ENCODE assay signal across 13 cellular contexts in the genomic region with DNA sequence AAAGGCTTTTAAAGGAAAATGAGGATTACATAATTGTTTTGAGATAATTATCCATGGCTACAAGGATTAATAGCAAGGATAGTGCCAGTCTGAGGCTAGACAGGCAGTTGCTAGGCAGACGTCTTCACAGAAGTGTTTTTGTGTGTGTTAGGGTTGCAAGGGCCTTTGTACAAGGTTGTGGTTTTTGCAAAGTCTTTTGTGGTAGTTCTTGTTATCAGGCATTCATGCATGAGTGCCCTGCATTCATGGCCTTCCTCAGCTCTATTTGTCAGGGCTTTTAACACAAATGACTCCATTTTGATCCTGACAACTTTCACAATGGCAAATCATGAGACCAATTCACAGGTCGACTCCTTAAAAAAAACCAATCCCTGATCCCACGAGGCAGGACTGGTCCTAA.
A peak's percentile ranks its signal among the peaks of the same experiment; 100 is the strongest.
DNase-seq lines count a peak whose midpoint lies in the region; ATAC-seq and TF ChIP-seq lines count a peak whose summit lies in the region.
"Had no signal": no experiment of that assay in that cellular context is flagged by ENCODE, and none has a peak within 500 bp of the region (broad histone marks: within the 10 kb centered on the region; RNA-seq: fewer than 3 reads in every experiment).

No MANE protein-coding gene starts in this region.

- no peaks in the 10 kb centered on the region for H3K9me3 ChIP-seq in OCI-LY7 (ENCODE audit: low read length)
- H3K9me3 ChIP-seq in WERI-Rb-1 (ENCODE audit: severe bottlenecking), result no peaks in the 10 kb centered on the region
- H3K9me3 ChIP-seq in spleen, result no peaks in the 10 kb centered on the region

- H3K4me3 ChIP-seq in OCI-LY7 (ENCODE audit: low read depth, low read length, poor library complexity, severe bottlenecking) (no peak overlapping the region), WERI-Rb-1 (ENCODE audit: low read depth, low read length) (no peak overlapping the region), spleen (no peak overlapping the region)
- H3K4me3 ChIP-seq: skin epidermis had no signal

- H3K27me3 ChIP-seq in WERI-Rb-1 (ENCODE audit: insufficient read depth, low read depth, severe bottlenecking) (no peaks in the 10 kb centered on the region), spleen (replicated peaks in 1 of 7) (peaks cover 0 to 28% (median 4%) of the 10 kb centered on the region in 7 donors)

- 70 to 86% (median 71%) methylated on average over 3 of the region's 3 CpGs for WGBS in spleen, 5 donors

- H2AFZ ChIP-seq in OCI-LY7 (ENCODE audit: low read length), result peak overlapping the region; percentile 42; the same call in 1 of the 2 replicates

- peak; percentile 61 for DNase-seq in SKM-1 treated with dmso at 0.1 percent for 144 hours (lab: John Stamatoyannopoulos, UW; ENCODE audit: unreplicated experiment)
- DNase-seq in SKM-1 (lab: John Stamatoyannopoulos, UW; ENCODE audit: unreplicated experiment), result no peak
- peak; percentile 52 for DNase-seq in OCI-LY7 (ENCODE audit: low spot score)
- DNase-seq in iPS-NIHi7 (ENCODE audit: extremely low spot score), result no peak
- DNase-seq in WERI-Rb-1, result no peak
- no peak for DNase-seq in spleen
- DNase-seq in germinal center (ENCODE audit: low spot score), result no peak
- DNase-seq: dermis blood vessel endothelial cell, H7, KG1 had no signal

- no peaks in the 10 kb centered on the region for H3K9me2 ChIP-seq in OCI-LY7 (ENCODE audit: insufficient read depth, low read length)

- H3K4me1 ChIP-seq in OCI-LY7 (ENCODE audit: insufficient read depth, low read length, poor library complexity, severe bottlenecking) (peaks cover 11% of the 10 kb centered on the region), spleen (peaks cover 3 to 26% (median 16%) of the 10 kb centered on the region in 6 donors)

- TF ChIP-seq CTCF in OCI-LY7 (conservative IDR thresholded peaks at IDR 0.05; ENCODE audit: low read length), result no peak
- no peak for TF ChIP-seq CTCF in WERI-Rb-1 (IDR thresholded peaks at IDR 0.05; ENCODE audit: low read depth, low read length)
- TF ChIP-seq CTCF in spleen (IDR thresholded peaks at IDR 0.05 in 8 of 11, conservative IDR thresholded peaks at IDR 0.05 in 3 of 11), result no peak

- CTCF ChIA-PET in OCI-LY7 (lab: Charles Lee; ENCODE audit: unreplicated experiment), result no interaction called here

- H3K36me3 ChIP-seq in OCI-LY7 (ENCODE audit: insufficient read depth, low read length) (no peaks in the 10 kb centered on the region), WERI-Rb-1 (no peaks in the 10 kb centered on the region), spleen (no peaks in the 10 kb centered on the region)

- ATAC-seq in HG03196 (IDR thresholded peaks at IDR 0.05; ENCODE audit: unreplicated experiment), result peak; percentile 47
- ATAC-seq: activated T-helper 17 cell treated with anti-CD3 and anti-CD28 coated beads, Interleukin-2, amount 50 U/mL, for 72 hours had no signal

- POLR2A ChIA-PET in OCI-LY7 (lab: Charles Lee), result interaction anchor here (0.6 to 0.7 kb wide), 2 partner anchors 45 to 1061 kb away, joined by 3 to 4 read pairs; no protein-coding TSS in a partner anchor

- no peak overlapping the region for H3K27ac ChIP-seq in OCI-LY7 (ENCODE audit: low read depth, low read length, poor library complexity, severe bottlenecking)
- H3K27ac ChIP-seq in WERI-Rb-1, result no peak overlapping the region
- no peak overlapping the region for H3K27ac ChIP-seq in spleen
- H3K27ac ChIP-seq: skin epidermis had no signal

- H4K20me1 ChIP-seq in OCI-LY7 (ENCODE audit: insufficient read depth, low read length), result no peaks in the 10 kb centered on the region

- no peak for TF ChIP-seq POLR2A in spleen (IDR thresholded peaks at IDR 0.05)

- no TSS peak for BruUV-seq in OCI-LY7 (replicated peaks; lab: Mats Ljungman, UMichigan)

- peak overlapping the region; percentile 22 for H3K4me2 ChIP-seq in OCI-LY7 (ENCODE audit: low read length)

- intact Hi-C loops in OCI-LY7 (cut with micrococcal nuclease; ENCODE audit: unreplicated experiment) (no loop called here), spleen (cut with DNase I; ENCODE audit: low total_unique reads) (no loop called here)

- H3K79me2 ChIP-seq in OCI-LY7 (ENCODE audit: insufficient read depth, low read depth, low read length), result no peaks in the 10 kb centered on the region

Comparison
In these comparisons a context has a peak if more than half of its experiments do, and no peak if none do; other contexts are left out.
1. DNase-seq: peak in SKM-1 treated with dmso at 0.1 percent for 144 hours (single experiment) and OCI-LY7 (single experiment); none in SKM-1 (single experiment), iPS-NIHi7 (single experiment), WERI-Rb-1 (single experiment), spleen (single experiment) and germinal center (single experiment).